Comparison of ENCODE assay signal across 8 cellular contexts in genomic region chr4:6327220-6327917, GRCh38. TPM values are rescaled to one million over a fixed set of nuclear protein-coding genes. Genes with fewer than 3 reads are reported as not detected.
DNase-seq lines count a peak whose midpoint lies in the region; ATAC-seq and TF ChIP-seq lines count a peak whose summit lies in the region.

No MANE protein-coding gene starts in this region.

- H3K9ac ChIP-seq in colonic mucosa (ENCODE audit: low read depth in 2 of 2, low read length in 2 of 2) = no peak overlapping the region

- WGBS in lower leg skin, 2 donors = 14 to 17% methylated on average over 15 to 18 of the region's 21 CpGs

- TF ChIP-seq CTCF in GM10266 (IDR thresholded peaks at IDR 0.05; ENCODE audit: control insufficient read depth, insufficient read depth, low read depth, missing control alignments) (peak; percentile 96), colonic mucosa (IDR thresholded peaks at IDR 0.05) (peak; percentile 93), lower leg skin (IDR thresholded peaks at IDR 0.05) (peak in 2 of 3 donors; percentile 75 to 89)

- no peaks in the 10 kb centered on the region for H3K4me1 ChIP-seq in colonic mucosa

- ATAC-seq in HG02798 (IDR thresholded peaks at IDR 0.05; ENCODE audit: poor library complexity, unreplicated experiment) (peak; percentile 68), GM21825 (IDR thresholded peaks at IDR 0.05; ENCODE audit: unreplicated experiment) (no peak)

- no peaks in the 10 kb centered on the region for H3K9me3 ChIP-seq in colonic mucosa

- no peak overlapping the region for H3K27ac ChIP-seq in colonic mucosa

- H3K4me3 ChIP-seq in colonic mucosa = no peak overlapping the region
- no peak overlapping the region for H3K4me3 ChIP-seq in lower leg skin (ENCODE audit: low read depth, poor library complexity, severe bottlenecking)

- TF ChIP-seq POLR2A in lower leg skin (IDR thresholded peaks at IDR 0.05) = no peak

- H3K27me3 ChIP-seq in colonic mucosa = no peaks in the 10 kb centered on the region

- intact Hi-C loops in colonic mucosa (cut with DNase I) = loop anchor here (2.0 kb wide), 1 partner anchor 77 kb away; no protein-coding TSS in a partner anchor
- intact Hi-C loops in lower leg skin (cut with DNase I; ENCODE audit: low total_unique reads) = loop anchor here (2.0 kb wide), 1 partner anchor 77 kb away; no protein-coding TSS in a partner anchor

- no peaks in the 10 kb centered on the region for H3K36me3 ChIP-seq in colonic mucosa

- DNase-seq in GM10266 (ENCODE audit: extremely low spot score) (peak; percentile 90), NCI-H226 (peak; percentile 14), colonic mucosa (peak; percentile 77), lower leg skin (ENCODE audit: low spot score in 2 of 2) (peak; percentile 63 to 97)
- DNase-seq in activated CD4-positive, alpha-beta T cell treated with anti-CD3 and anti-CD28 coated beads, Interleukin-2, amount 50 U/mL, for 24 hours (ENCODE audit: low read depth in 1 of 2, low spot score in 1 of 2) = peak; percentile 54 to 67
- DNase-seq in stimulated activated CD8-positive, alpha-beta memory T cell treated with anti-CD3 and anti-CD28 coated beads, Interleukin-12 subunit alpha, Interleukin-12 subunit beta, amount 100 ng/mL, for 1 hour (ENCODE audit: low read depth) = peak; percentile 63

RNA-seq across cellular contexts. Expression of gene WFS1, which starts 57.7 kb away (rescaled TPM):
- total RNA-seq in colonic mucosa = 10 to 100 TPM; 12.1 to 12.7 TPM
- 10 to 100 TPM; 39.4 to 48.6 (median 45.1) TPM for total RNA-seq in lower leg skin

Comparison
In these comparisons a context has a peak if more than half of its experiments do, and no peak if none do; other contexts are left out.
1. DNase-seq: peak in every context shown above with its lines; median percentile 90 in GM10266; 80 in lower leg skin; 77 in colonic mucosa; 63 in stimulated activated CD8-positive, alpha-beta memory T cell treated with anti-CD3 and anti-CD28 coated beads, Interleukin-12 subunit alpha, Interleukin-12 subunit beta, amount 100 ng/mL, for 1 hour; 60 in activated CD4-positive, alpha-beta T cell treated with anti-CD3 and anti-CD28 coated beads, Interleukin-2, amount 50 U/mL, for 24 hours; 14 in NCI-H226.